8 cellular contexts compared by ENCODE assay signal in the genomic region with DNA sequence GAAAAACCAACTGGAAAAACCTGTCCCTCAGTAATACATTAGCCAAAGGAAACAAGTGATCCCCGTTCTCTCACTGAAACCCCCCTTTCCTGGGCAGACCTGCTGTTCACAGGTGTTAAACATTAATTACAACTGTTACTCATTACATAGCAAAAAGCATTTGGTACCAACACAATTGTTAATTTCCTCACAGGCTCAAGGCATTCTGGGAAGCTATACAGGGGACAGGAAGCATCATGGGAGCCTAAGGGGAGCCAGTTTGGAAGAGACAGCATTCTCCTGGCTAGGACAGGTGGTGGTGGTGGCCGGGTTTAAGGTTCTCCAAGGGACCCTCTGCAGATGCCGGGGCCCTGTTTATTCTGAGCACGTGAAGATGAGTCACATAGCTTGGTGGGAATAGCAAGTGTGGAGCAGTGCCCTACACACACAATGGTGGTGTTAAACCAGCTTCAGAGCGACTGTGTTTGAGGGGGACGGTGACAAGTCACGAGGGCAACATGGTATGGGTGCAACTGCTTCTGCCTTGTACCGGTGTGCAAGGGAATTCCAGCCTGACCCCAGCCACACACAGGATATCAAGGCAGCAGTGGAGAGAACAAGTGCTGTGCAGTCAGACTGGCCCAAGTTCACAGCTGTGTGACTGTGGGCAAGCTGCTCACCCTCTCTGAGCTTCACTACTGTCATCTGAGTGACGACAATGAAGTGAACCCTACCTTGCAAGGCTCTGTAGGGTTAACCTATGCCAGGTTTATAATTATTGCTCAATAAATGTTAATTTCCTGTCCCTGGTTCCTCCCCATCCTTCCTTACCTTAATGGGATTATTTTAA.
DNase-seq lines count a peak whose midpoint lies in the region; ATAC-seq and TF ChIP-seq lines count a peak whose summit lies in the region.
"Had no signal": no experiment of that assay in that cellular context is flagged by ENCODE, and none has a peak within 500 bp of the region (broad histone marks: within the 10 kb centered on the region; RNA-seq: fewer than 3 reads in every experiment).

No MANE protein-coding gene starts in this region.

- TF ChIP-seq CTCF in body of pancreas (IDR thresholded peaks at IDR 0.05) (no peak), liver (IDR thresholded peaks at IDR 0.05; ENCODE audit: low read depth, low read length, missing input control) (no peak), upper lobe of right lung (IDR thresholded peaks at IDR 0.05) (no peak), endothelial cell (IDR thresholded peaks at IDR 0.05; ENCODE audit: unreplicated experiment) (no peak)

- H3K27me3 Mint-ChIP-seq in endothelial cell (ENCODE audit: unreplicated experiment) = peaks cover 6% of the 10 kb centered on the region
- H3K27me3 Mint-ChIP-seq: stimulated activated naive CD8-positive, alpha-beta T cell treated with anti-CD3 and anti-CD28 coated beads, Interleukin-15, amount 100 ng/mL, for 72 hours had no signal

- no peak overlapping the region for H3K9ac ChIP-seq in liver (ENCODE audit: low read depth in 1 of 2, low read length in 2 of 2)

- H3K9me3 ChIP-seq in body of pancreas = no peaks in the 10 kb centered on the region
- H3K9me3 ChIP-seq in liver (ENCODE audit: control insufficient read depth in 4 of 4, low read length in 3 of 4) = no peaks in the 10 kb centered on the region
- H3K9me3 ChIP-seq in upper lobe of right lung = no peaks in the 10 kb centered on the region

- H3K27ac Mint-ChIP-seq in endothelial cell (ENCODE audit: unreplicated experiment) = no peak overlapping the region

- intact Hi-C loops in body of pancreas (cut with DNase I) = loop anchor here (10.0 kb wide), 1 partner anchor 48 kb away; no protein-coding TSS in a partner anchor
- intact Hi-C loops in upper lobe of right lung (cut with DNase I) = no loop called here

- no peaks in the 10 kb centered on the region for H3K27me3 ChIP-seq in body of pancreas
- H3K27me3 ChIP-seq in liver (ENCODE audit: control insufficient read depth in 4 of 4, insufficient read depth in 4 of 4, low read length in 3 of 4) = no peaks in the 10 kb centered on the region
- H3K27me3 ChIP-seq in upper lobe of right lung = no peaks in the 10 kb centered on the region

- H3K4me3 ChIP-seq in body of pancreas (no peak overlapping the region), liver (ENCODE audit: low read depth in 1 of 3, low read length in 3 of 3) (no peak overlapping the region), upper lobe of right lung (no peak overlapping the region)

- H3K9me3 Mint-ChIP-seq in endothelial cell (ENCODE audit: unreplicated experiment) = no peaks in the 10 kb centered on the region
- H3K9me3 Mint-ChIP-seq: stimulated activated naive CD8-positive, alpha-beta T cell treated with anti-CD3 and anti-CD28 coated beads, Interleukin-15, amount 100 ng/mL, for 72 hours had no signal

- no peaks in the 10 kb centered on the region for H3K4me1 Mint-ChIP-seq in endothelial cell (ENCODE audit: unreplicated experiment)

- no peak for TF ChIP-seq POLR2A in body of pancreas (IDR thresholded peaks at IDR 0.05)

- peaks cover 13% of the 10 kb centered on the region for H3K36me3 Mint-ChIP-seq in endothelial cell (ENCODE audit: low read depth, unreplicated experiment)

- WGBS in body of pancreas, 2 donors = 10 to 23% methylated on average over 7 to 9 of the region's 9 CpGs
- 64% methylated on average over 9 of the region's 9 CpGs for WGBS in liver

- peak overlapping the region; percentile 94 to 99 (median 97) for H3K27ac ChIP-seq in body of pancreas
- H3K27ac ChIP-seq in liver (ENCODE audit: low read depth in 1 of 2, low read length in 2 of 2) = peak overlapping the region; percentile 27 to 47
- peak overlapping the region; percentile 81 for H3K27ac ChIP-seq in upper lobe of right lung

- H3K4me1 ChIP-seq in body of pancreas (peaks cover 96% of the 10 kb centered on the region), liver (ENCODE audit: control insufficient read depth in 4 of 4, insufficient read depth in 4 of 4, low read length in 3 of 4) (peaks cover 11 to 46% (median 26%) of the 10 kb centered on the region in 4 donors), upper lobe of right lung (peaks cover 54% of the 10 kb centered on the region)

- DNase-seq in body of pancreas (peak; percentile 75 to 92 (median 81)), upper lobe of right lung (peak; percentile 49), endothelial cell (ENCODE audit: low spot score) (no peak)
- DNase-seq in stimulated activated CD4-positive, alpha-beta T cell treated with anti-CD3 and anti-CD28 coated beads, Interleukin-2, amount 100 ng/mL, for 48 hours = no peak

- ATAC-seq in HG02981 (IDR thresholded peaks at IDR 0.05; ENCODE audit: unreplicated experiment) (peak; percentile 35), body of pancreas (peak; percentile 83), upper lobe of right lung (peak; percentile 42), HG03442 (IDR thresholded peaks at IDR 0.05; ENCODE audit: unreplicated experiment) (no peak)

- H3K4me3 Mint-ChIP-seq in endothelial cell (ENCODE audit: unreplicated experiment) = no peak overlapping the region
- H3K4me3 Mint-ChIP-seq: stimulated activated naive CD8-positive, alpha-beta T cell treated with anti-CD3 and anti-CD28 coated beads, Interleukin-15, amount 100 ng/mL, for 72 hours had no signal

- no peak for TF ChIP-seq RAD21 in liver (IDR thresholded peaks at IDR 0.05)

- H3K36me3 ChIP-seq in body of pancreas (replicated peaks in 1 of 2; ENCODE audit: insufficient read depth in 1 of 2, low read depth in 2 of 2) (no peaks in the 10 kb centered on the region), liver (ENCODE audit: control insufficient read depth in 4 of 4, insufficient read depth in 3 of 4, low read depth in 1 of 4, low read length in 3 of 4) (peaks cover 0 to 10% (median 7%) of the 10 kb centered on the region in 4 donors), upper lobe of right lung (no peaks in the 10 kb centered on the region)

TF ChIP-seq in liver, 16 proteins besides CTCF, POLR2A, EP300 and RAD21:
- TF ChIP-seq, protein P1, sequence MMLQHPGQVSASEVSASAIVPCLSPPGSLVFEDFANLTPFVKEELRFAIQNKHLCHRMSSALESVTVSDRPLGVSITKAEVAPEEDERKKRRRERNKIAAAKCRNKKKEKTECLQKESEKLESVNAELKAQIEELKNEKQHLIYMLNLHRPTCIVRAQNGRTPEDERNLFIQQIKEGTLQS (IDR thresholded peaks at IDR 0.05) = no peak
- TF ChIP-seq, protein P2, sequence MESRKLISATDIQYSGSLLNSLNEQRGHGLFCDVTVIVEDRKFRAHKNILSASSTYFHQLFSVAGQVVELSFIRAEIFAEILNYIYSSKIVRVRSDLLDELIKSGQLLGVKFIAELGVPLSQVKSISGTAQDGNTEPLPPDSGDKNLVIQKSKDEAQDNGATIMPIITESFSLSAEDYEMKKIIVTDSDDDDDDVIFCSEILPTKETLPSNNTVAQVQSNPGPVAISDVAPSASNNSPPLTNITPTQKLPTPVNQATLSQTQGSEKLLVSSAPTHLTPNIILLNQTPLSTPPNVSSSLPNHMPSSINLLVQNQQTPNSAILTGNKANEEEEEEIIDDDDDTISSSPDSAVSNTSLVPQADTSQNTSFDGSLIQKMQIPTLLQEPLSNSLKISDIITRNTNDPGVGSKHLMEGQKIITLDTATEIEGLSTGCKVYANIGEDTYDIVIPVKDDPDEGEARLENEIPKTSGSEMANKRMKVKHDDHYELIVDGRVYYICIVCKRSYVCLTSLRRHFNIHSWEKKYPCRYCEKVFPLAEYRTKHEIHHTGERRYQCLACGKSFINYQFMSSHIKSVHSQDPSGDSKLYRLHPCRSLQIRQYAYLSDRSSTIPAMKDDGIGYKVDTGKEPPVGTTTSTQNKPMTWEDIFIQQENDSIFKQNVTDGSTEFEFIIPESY (IDR thresholded peaks at IDR 0.05) = no peak
- TF ChIP-seq NR2F2 (IDR thresholded peaks at IDR 0.05) (no peak), SP1 (IDR thresholded peaks at IDR 0.05) (peak; percentile 56)

Comparison
In these comparisons a context has a peak if more than half of its experiments do, and no peak if none do; other contexts are left out.
1. DNase-seq: peak in body of pancreas (4 of 4) and upper lobe of right lung (single experiment); none in endothelial cell (single experiment) and stimulated activated CD4-positive, alpha-beta T cell treated with anti-CD3 and anti-CD28 coated beads, Interleukin-2, amount 100 ng/mL, for 48 hours (0 of 2).
2. H3K27ac ChIP-seq: peak in every context shown above with its lines; median percentile 97 in body of pancreas; 81 in upper lobe of right lung; 37 in liver.